Comparison of ENCODE assay signal across 24 cellular contexts in the genomic region with DNA sequence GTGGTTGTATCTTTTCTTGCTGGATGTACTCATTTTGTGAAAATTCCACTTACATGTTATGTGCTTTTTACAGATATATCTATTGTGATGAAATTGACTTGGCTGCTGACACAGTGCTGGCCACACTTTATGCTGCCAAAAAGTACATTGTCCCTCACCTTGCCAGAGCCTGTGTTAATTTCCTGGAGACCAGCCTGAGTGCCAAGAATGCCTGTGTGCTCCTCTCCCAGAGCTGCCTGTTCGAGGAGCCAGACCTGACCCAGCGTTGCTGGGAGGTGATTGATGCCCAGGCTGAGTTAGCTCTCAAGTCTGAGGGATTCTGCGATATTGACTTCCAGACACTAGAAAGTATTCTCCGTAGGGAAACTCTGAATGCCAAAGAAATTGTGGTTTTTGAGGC.
"Had no signal": no experiment of that assay in that cellular context is flagged by ENCODE, and none has a peak within 500 bp of the region (broad histone marks: within the 10 kb centered on the region; RNA-seq: fewer than 3 reads in every experiment).

No MANE protein-coding gene starts in this region.

- DNase-seq: activated CD4-positive, alpha-beta T cell treated with anti-CD3 and anti-CD28 coated beads, Interleukin-2, amount 50 U/mL, for 1 hour; activated CD4-positive, CD25-positive, alpha-beta regulatory T cell treated with anti-CD3 and anti-CD28 coated beads, Interleukin-2, amount 50 U/mL, for 72 hours; activated CD8-positive, alpha-beta T cell treated with anti-CD3 and anti-CD28 coated beads, Interleukin-2, amount 10 ng/mL, durations not matched to agents 7 days and 5 days; activated gamma-delta T cell; activated naive CD4-positive, alpha-beta T cell treated with anti-CD3 and anti-CD28 coated beads, Interleukin-2, amount 50 U/mL, for 16 hours; activated naive CD8-positive, alpha-beta T cell treated with anti-CD3 and anti-CD28 coated beads, Interleukin-2, amount 50 U/mL, for 24 hours; brain microvascular endothelial cell; central memory CD4-positive, alpha-beta T cell; head of caudate nucleus; mucosa of descending colon; naive B cell; occipital lobe; retina; spleen; stimulated activated CD4-positive, alpha-beta T cell treated with anti-CD3 and anti-CD28 coated beads, Interleukin-4, amount 100 ng/mL, for 24 hours; stimulated activated naive CD4-positive, alpha-beta T cell treated with Interleukin-2 at 50 U/mL for 16 hours; T-helper 1 cell; upper lobe of right lung; WERI-Rb-1 had no signal

- H3K9me3 ChIP-seq: gastroesophageal sphincter, mucosa of descending colon, spleen, upper lobe of right lung had no signal

- H3K27me3 ChIP-seq: brain microvascular endothelial cell, gastroesophageal sphincter, spleen, upper lobe of right lung had no signal

- H3K27ac ChIP-seq: brain microvascular endothelial cell, coronary artery, epithelial cell of prostate, gastroesophageal sphincter, spleen, upper lobe of right lung, WERI-Rb-1 had no signal

- H3K4me1 ChIP-seq: upper lobe of right lung had no signal

- FAIRE-seq: keratinocyte, TTC549 had no signal

- H3K4me3 ChIP-seq: coronary artery, gastroesophageal sphincter, mucosa of descending colon, spleen, upper lobe of right lung had no signal

- ATAC-seq: activated CD8-positive, alpha-beta T cell treated with anti-CD3 and anti-CD28 coated beads, Interleukin-2, amount 10 ng/mL, durations not matched to agents 7 days and 5 days; activated naive CD8-positive, alpha-beta T cell treated with anti-CD3 and anti-CD28 coated beads, Interleukin-2, amount 50 U/mL, for 24 hours; gastroesophageal sphincter; mucosa of descending colon; upper lobe of right lung had no signal
